Comparison of ENCODE assay signal across 8 cellular contexts in the genomic region with DNA sequence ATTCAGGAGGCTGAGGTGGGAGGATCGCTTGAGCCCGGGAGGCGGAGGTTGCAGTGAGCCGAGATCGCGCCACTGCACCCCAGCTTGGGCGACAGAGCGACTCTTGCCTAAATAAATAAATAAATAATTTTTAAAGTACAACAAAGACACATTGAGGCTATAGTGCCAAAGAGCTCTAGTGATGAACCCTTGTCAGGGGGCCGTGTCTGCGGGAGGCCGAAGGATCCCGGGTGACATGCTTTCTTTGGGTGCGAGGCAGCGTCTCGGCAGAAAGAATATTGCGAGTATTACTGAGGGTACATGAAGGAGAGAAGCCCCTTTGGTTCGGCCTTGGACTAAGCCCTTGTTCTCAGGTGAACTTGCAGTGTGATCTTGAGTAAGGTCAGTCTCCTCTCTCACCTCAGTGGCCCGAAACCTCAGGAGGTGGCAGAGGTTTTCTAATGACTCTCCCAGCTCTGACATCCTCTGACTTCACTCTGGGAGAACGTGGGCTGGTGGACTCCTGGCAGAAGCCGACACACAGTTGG. TPM values are rescaled to one million over a fixed set of nuclear protein-coding genes. Genes with fewer than 3 reads are reported as not detected.
A peak's percentile ranks its signal among the peaks of the same experiment; 100 is the strongest.
DNase-seq lines count a peak whose midpoint lies in the region; ATAC-seq and TF ChIP-seq lines count a peak whose summit lies in the region.

No MANE protein-coding gene starts in this region.

- H3K4me1 ChIP-seq in SJSA1 (replicated peaks) = peaks cover 8% of the 10 kb centered on the region; the same call in 1 of the 2 replicates
- peaks cover 12% of the 10 kb centered on the region for H3K4me1 ChIP-seq in psoas muscle

- H3K27me3 ChIP-seq in SJSA1 (replicated peaks) (no peaks in the 10 kb centered on the region), psoas muscle (ENCODE audit: insufficient read depth in 3 of 3, low read length in 2 of 3) (peaks cover 0 to 13% (median 4%) of the 10 kb centered on the region in 3 donors)

- WGBS in psoas muscle, 3 donors = 59 to 64% (median 64%) methylated on average over 20 of the region's 20 CpGs

- DNase-seq in GM12865 (ENCODE audit: low read depth) = no peak
- DNase-seq in SJSA1 (ENCODE audit: low read depth in 1 of 2, low spot score in 2 of 2) = no peak
- DNase-seq in fibroblast of pulmonary artery (ENCODE audit: low read depth) = no peak
- DNase-seq in psoas muscle = no peak
- DNase-seq in cerebellum (ENCODE audit: low spot score) = no peak
- no peak for DNase-seq in 8988T
- no peak for DNase-seq in stimulated activated CD4-positive, alpha-beta T cell treated with anti-CD3 and anti-CD28 coated beads, Interleukin-4, amount 100 ng/mL, for 24 hours

- H3K4me3 ChIP-seq in GM12865 (ENCODE audit: low read depth, low read length) = peak overlapping the region; percentile 53
- H3K4me3 ChIP-seq in SJSA1 = peak overlapping the region; percentile 88
- peak overlapping the region; percentile 72 for H3K4me3 ChIP-seq in fibroblast of pulmonary artery (replicated peaks; ENCODE audit: low read depth, low read length)
- peak overlapping the region; percentile 77 for H3K4me3 ChIP-seq in psoas muscle

- H3K27ac ChIP-seq in SJSA1 = no peak overlapping the region
- H3K27ac ChIP-seq in psoas muscle = no peak overlapping the region

- intact Hi-C loops in psoas muscle (cut with DNase I) = no loop called here

- TF ChIP-seq CTCF in GM12865 (IDR thresholded peaks at IDR 0.05; ENCODE audit: insufficient read depth, low read depth, low read length, missing control alignments) (no peak), fibroblast of pulmonary artery (IDR thresholded peaks at IDR 0.05; ENCODE audit: low read length, missing control alignments) (no peak), psoas muscle (IDR thresholded peaks at IDR 0.05) (no peak)

- H3K9me3 ChIP-seq in SJSA1 (replicated peaks) = no peaks in the 10 kb centered on the region
- H3K9me3 ChIP-seq in psoas muscle = no peaks in the 10 kb centered on the region

- no peak for ATAC-seq in psoas muscle
- ATAC-seq in GM21786 (IDR thresholded peaks at IDR 0.05; ENCODE audit: unreplicated experiment) = no peak

- H3K36me3 ChIP-seq in SJSA1 (peaks cover 4% of the 10 kb centered on the region; the same call in 1 of the 2 replicates), psoas muscle (ENCODE audit: insufficient read depth in 1 of 2, low read depth in 1 of 2) (no peaks in the 10 kb centered on the region)

RNA-seq across cellular contexts. Expression of gene RECK, which starts 0.4 kb away (rescaled TPM):
- 10.2 and 13.9 TPM in 2 replicates for total RNA-seq in SJSA1 (2014; rRNA removed; shearing (Covaris generic))
- total RNA-seq in psoas muscle = 1 to 10 TPM; 2.0 to 8.0 (median 4.6) TPM
- polyA plus RNA-seq in psoas muscle = 1 to 10 TPM; 1.4 to 1.8 (median 1.5) TPM
- total RNA-seq in cerebellum = 12.5 TPM
